25 cellular contexts compared by ENCODE assay signal in the genomic region with DNA sequence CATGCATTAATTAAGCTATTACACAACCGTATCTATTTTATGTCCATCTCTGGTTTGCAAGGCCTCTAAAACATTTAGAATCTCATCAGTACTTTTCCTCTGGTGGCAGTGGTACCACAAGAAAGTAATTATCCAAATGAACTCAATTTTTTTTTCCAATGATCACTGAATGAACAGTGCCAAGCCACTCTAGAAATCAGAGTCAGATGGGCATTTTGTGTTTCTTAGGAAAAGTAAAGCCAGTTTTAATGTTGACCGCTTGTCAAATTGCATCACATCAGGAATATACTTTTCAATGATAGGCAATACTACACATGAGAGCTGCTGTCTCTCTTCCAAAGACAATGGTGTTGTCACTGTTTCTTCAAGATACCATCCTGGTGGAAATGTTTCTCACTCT.
"Had no signal": no experiment of that assay in that cellular context is flagged by ENCODE, and none has a peak within 500 bp of the region (broad histone marks: within the 10 kb centered on the region; RNA-seq: fewer than 3 reads in every experiment).

No MANE protein-coding gene starts in this region.

- H3K4me3 ChIP-seq: cardiac muscle cell, SK-N-MC had no signal

- H3K36me3 ChIP-seq: cardiac muscle cell, WERI-Rb-1 had no signal

- DNase-seq: activated CD4-positive, alpha-beta T cell treated with anti-CD3 and anti-CD28 coated beads for 1 hour; activated CD4-positive, alpha-beta T cell treated with anti-CD3 and anti-CD28 coated beads for 48 hours; activated CD4-positive, alpha-beta T cell treated with anti-CD3 and anti-CD28 coated beads, Interleukin-2, amount 50 U/mL, for 4 hours; activated CD4-positive, CD25-positive, alpha-beta regulatory T cell; activated CD8-positive, alpha-beta T cell treated with anti-CD3 and anti-CD28 coated beads for 36 hours; activated gamma-delta T cell treated with Interleukin-2 at 50 U/mL for 16 hours; activated naive CD4-positive, alpha-beta T cell treated with anti-CD3 and anti-CD28 coated beads for 36 hours; activated T-cell treated with anti-CD3 and anti-CD28 coated beads, Interleukin-2, amount 50 U/mL, for 4 hours; anterior cingulate cortex; MM.1S; MV-4-11; NCI-H1092; NCI-H1436 treated with DMSO at 0.1 percent for 48 hours; NCI-H1694 treated with DMSO at 0.1 percent for 48 hours; NCI-H2029; NCI-H510A; NCI-H526; NCI-H748 treated with DMSO at 0.1 percent for 48 hours; NK-92 treated with Interleukin-12 subunit alpha and Interleukin-12 subunit beta, amount 100 ng/mL, for 24 hours; Right ventricle myocardium superior; T1000; WERI-Rb-1 had no signal

- H3K4me2 ChIP-seq: KMS-11 had no signal

- H3K9ac ChIP-seq: KMS-11 had no signal

- H3K27ac ChIP-seq: cardiac muscle cell, KMS-11, SK-N-MC, WERI-Rb-1 had no signal
